ENCODE assay signal across 10 cellular contexts in genomic region chr2:229852565-229852964, GRCh38.
DNase-seq lines count a peak whose midpoint lies in the region; ATAC-seq and TF ChIP-seq lines count a peak whose summit lies in the region.
"Had no signal": no experiment of that assay in that cellular context is flagged by ENCODE, and none has a peak within 500 bp of the region (broad histone marks: within the 10 kb centered on the region; RNA-seq: fewer than 3 reads in every experiment).

No MANE protein-coding gene starts in this region.

- H3K4me3 Mint-ChIP-seq in activated T-cell treated with anti-CD3 and anti-CD28 coated beads, Interleukin-2, amount 50 U/mL, for 72 hours, result peak overlapping the region in 1 of 2 donors; percentile 49

- peak; percentile 64 for ATAC-seq in GM19455 (IDR thresholded peaks at IDR 0.05; ENCODE audit: unreplicated experiment)
- ATAC-seq in activated T-cell treated with anti-CD3 and anti-CD28 coated beads, Interleukin-2, amount 50 U/mL, for 72 hours (replicated peaks in 1 of 2), result peak; percentile 71 to 90
- peak; percentile 82 for ATAC-seq in left ventricle myocardium superior
- peak; percentile 89 for ATAC-seq in stimulated activated naive CD8-positive, alpha-beta T cell treated with anti-CD3 and anti-CD28 coated beads, Interleukin-15, Interleukin-2, amounts not matched to agents 100 U/mL and 50 U/mL, for 24 hours
- ATAC-seq in GM18873 (IDR thresholded peaks at IDR 0.05; ENCODE audit: low FRiP score, unreplicated experiment), result no peak

- no peak for TF ChIP-seq EP300 in sigmoid colon (IDR thresholded peaks at IDR 0.05)

- no peak overlapping the region for H3K4me3 ChIP-seq in sigmoid colon
- H3K4me3 ChIP-seq: SJSA1, skin epidermis had no signal

- peaks cover 53% of the 10 kb centered on the region for H3K4me1 Mint-ChIP-seq in activated T-cell treated with anti-CD3 and anti-CD28 coated beads, Interleukin-2, amount 50 U/mL, for 72 hours (ENCODE audit: low read depth)

- peaks cover 0 to 15% (median 3%) of the 10 kb centered on the region in 4 donors for H3K4me1 ChIP-seq in sigmoid colon

- H3K36me3 Mint-ChIP-seq in activated T-cell treated with anti-CD3 and anti-CD28 coated beads, Interleukin-2, amount 50 U/mL, for 72 hours (ENCODE audit: insufficient read depth in 2 of 2), result peaks cover 7 to 17% of the 10 kb centered on the region in 2 donors

- TF ChIP-seq CTCF in sigmoid colon (IDR thresholded peaks at IDR 0.05), result no peak

- H3K27ac ChIP-seq in sigmoid colon, result no peak overlapping the region
- H3K27ac ChIP-seq: SJSA1 had no signal

- intact Hi-C loops in left ventricle myocardium superior (cut with micrococcal nuclease) (no loop called here), sigmoid colon (cut with DNase I) (no loop called here)

- 33 to 71% methylated on average over 3 of the region's 3 CpGs for WGBS in sigmoid colon, 2 donors

- DNase-seq in HS-5 (ENCODE audit: low read depth) (peak; percentile 44), left ventricle myocardium superior (peak; percentile 33), ecto neural progenitor cell (ENCODE audit: low spot score) (no peak), sigmoid colon (no peak)
- DNase-seq in activated T-cell treated with anti-CD3 and anti-CD28 coated beads, Interleukin-2, amount 50 U/mL, for 72 hours, result peak; percentile 33 to 44
- DNase-seq in stimulated activated naive CD8-positive, alpha-beta T cell treated with anti-CD3 and anti-CD28 coated beads, Interleukin-15, Interleukin-2, amounts not matched to agents 100 U/mL and 50 U/mL, for 24 hours, result peak; percentile 22

- no peaks in the 10 kb centered on the region for H3K9me3 ChIP-seq in sigmoid colon
- H3K9me3 ChIP-seq: SJSA1 had no signal

- TF ChIP-seq POLR2A in sigmoid colon (IDR thresholded peaks at IDR 0.05), result no peak

- peak overlapping the region; percentile 74 for H3K27ac Mint-ChIP-seq in activated T-cell treated with anti-CD3 and anti-CD28 coated beads, Interleukin-2, amount 50 U/mL, for 72 hours

- no peaks in the 10 kb centered on the region for H3K27me3 Mint-ChIP-seq in activated T-cell treated with anti-CD3 and anti-CD28 coated beads, Interleukin-2, amount 50 U/mL, for 72 hours (ENCODE audit: low read depth)

- H3K27me3 ChIP-seq in sigmoid colon, result no peaks in the 10 kb centered on the region
- H3K27me3 ChIP-seq: SJSA1 had no signal

- H3K9me3 Mint-ChIP-seq in activated T-cell treated with anti-CD3 and anti-CD28 coated beads, Interleukin-2, amount 50 U/mL, for 72 hours, result no peaks in the 10 kb centered on the region

- H3K36me3 ChIP-seq in sigmoid colon, result peaks cover 0 to 38% (median 2%) of the 10 kb centered on the region in 4 donors

Comparison
In these comparisons a context has a peak if more than half of its experiments do, and no peak if none do; other contexts are left out.
1. DNase-seq: peak in HS-5 (single experiment), activated T-cell treated with anti-CD3 and anti-CD28 coated beads, Interleukin-2, amount 50 U/mL, for 72 hours (2 of 2), left ventricle myocardium superior (single experiment) and stimulated activated naive CD8-positive, alpha-beta T cell treated with anti-CD3 and anti-CD28 coated beads, Interleukin-15, Interleukin-2, amounts not matched to agents 100 U/mL and 50 U/mL, for 24 hours (single experiment); none in ecto neural progenitor cell (single experiment) and sigmoid colon (single experiment).